ENCODE assay signal across 15 cellular contexts in the genomic region with DNA sequence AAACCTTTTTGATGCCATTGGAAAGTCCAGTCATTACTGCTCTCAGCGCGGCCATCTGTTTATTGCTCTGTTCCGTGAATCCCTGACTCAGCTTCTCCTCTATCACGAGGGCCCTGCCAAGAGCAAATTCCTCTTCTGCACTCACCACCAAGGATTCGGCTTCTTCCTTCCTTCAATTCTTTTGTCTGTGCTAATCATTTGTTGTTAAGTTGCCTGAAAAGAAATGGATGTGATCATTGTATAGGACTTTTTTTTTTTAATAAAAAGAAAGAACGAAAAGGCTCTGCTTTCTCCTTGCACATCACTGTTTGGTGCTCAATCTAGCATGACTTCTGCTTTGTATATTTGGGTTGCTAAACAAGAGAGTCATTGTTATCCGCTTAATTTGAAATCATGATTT.
DNase-seq lines count a peak whose midpoint lies in the region; ATAC-seq, FAIRE-seq and TF ChIP-seq lines count a peak whose summit lies in the region.
"Had no signal": no experiment of that assay in that cellular context is flagged by ENCODE, and none has a peak within 500 bp of the region (broad histone marks: within the 10 kb centered on the region; RNA-seq: fewer than 3 reads in every experiment).

No MANE protein-coding gene starts in this region.

- no peaks in the 10 kb centered on the region for H3K27me3 ChIP-seq in astrocyte (ENCODE audit: insufficient read depth, low read length)
- H3K27me3 ChIP-seq in heart right ventricle, result no peaks in the 10 kb centered on the region

- CTCF ChIA-PET in T-cell (lab: Charles Lee), result interaction anchor here in 1 of 2 donors (0.6 kb wide), 1 partner anchor 163 kb away, joined by 3 read pairs; no protein-coding TSS in a partner anchor

- DNase-seq in COLO829 (ENCODE audit: low spot score) (peak; percentile 30), astrocyte (ENCODE audit: low read depth) (peak; percentile 93), heart right ventricle (peak in 1 of 2 donors; percentile 32), retinal pigment epithelial cell (ENCODE audit: low read depth) (peak; percentile 24), T-cell (no peak), NCI-H146 treated with DMSO at 0.1 percent for 48 hours (lab: John Stamatoyannopoulos, UW; ENCODE audit: unreplicated experiment) (no peak)
- no peak for DNase-seq in activated effector memory CD4-positive, alpha-beta T cell treated with Interleukin-2 at 50 U/mL for 16 hours
- DNase-seq: activated CD4-positive, CD25-positive, alpha-beta regulatory T cell; activated gamma-delta T cell treated with Interleukin-2 at 50 U/mL for 16 hours; CD8-positive, alpha-beta memory T cell; naive thymus-derived CD4-positive, alpha-beta T cell; NCI-H1048; OCI-M1 had no signal

- 50 to 62% methylated on average over 7 of the region's 7 CpGs for WGBS in heart right ventricle, 2 donors

- peaks cover 6% of the 10 kb centered on the region for H3K9me3 ChIP-seq in astrocyte (ENCODE audit: insufficient read depth, low read depth, low read length)
- peaks cover 0 to 9% (median 0%) of the 10 kb centered on the region in 11 donors for H3K9me3 ChIP-seq in heart right ventricle

- H3K9ac ChIP-seq in astrocyte (ENCODE audit: low read length), result no peak overlapping the region

- POLR2A ChIA-PET in T-cell (lab: Charles Lee), result no interaction called here

- TF ChIP-seq CTCF in astrocyte (IDR thresholded peaks at IDR 0.05; ENCODE audit: insufficient read depth, low read depth, low read length) (no peak), heart right ventricle (IDR thresholded peaks at IDR 0.05) (no peak), retinal pigment epithelial cell (conservative IDR thresholded peaks at IDR 0.05; ENCODE audit: low read depth, low read length) (no peak)

- no peaks in the 10 kb centered on the region for H3K79me2 ChIP-seq in astrocyte (ENCODE audit: insufficient read depth, low read length)

- ATAC-seq in heart right ventricle (peak in 6 of 8 donors; percentile 57 to 83 (median 74)), GM19035 (IDR thresholded peaks at IDR 0.05; ENCODE audit: unreplicated experiment) (no peak), T-cell (replicated peaks in 1 of 4) (no peak)
- ATAC-seq: naive thymus-derived CD4-positive, alpha-beta T cell had no signal

- H2AFZ ChIP-seq in astrocyte (ENCODE audit: low read depth, low read length), result no peak overlapping the region

- no peaks in the 10 kb centered on the region for H4K20me1 ChIP-seq in astrocyte (ENCODE audit: insufficient read depth, low read length)

- H3K27ac ChIP-seq in astrocyte (ENCODE audit: low read depth, low read length) (no peak overlapping the region), heart right ventricle (peak overlapping the region in 2 of 10 donors; percentile 38 to 75)
- H3K27ac ChIP-seq: epithelial cell of prostate had no signal

- H3K9me3 Mint-ChIP-seq in astrocyte (ENCODE audit: unreplicated experiment), result peaks cover 2% of the 10 kb centered on the region
- peaks cover 0 to 6% (median 0%) of the 10 kb centered on the region in 3 donors for H3K9me3 Mint-ChIP-seq in T-cell
- H3K9me3 Mint-ChIP-seq: CD8-positive, alpha-beta memory T cell had no signal

- H3K4me3 Mint-ChIP-seq in astrocyte (ENCODE audit: unreplicated experiment) (no peak overlapping the region), T-cell (no peak overlapping the region)
- H3K4me3 Mint-ChIP-seq: CD8-positive, alpha-beta memory T cell; naive thymus-derived CD4-positive, alpha-beta T cell had no signal

- H3K4me2 ChIP-seq in astrocyte (ENCODE audit: low read length), result peak overlapping the region; percentile 7

- H3K4me1 ChIP-seq in astrocyte (ENCODE audit: insufficient read depth, low read length) (peaks cover 12% of the 10 kb centered on the region), heart right ventricle (peaks cover 3 to 35% (median 15%) of the 10 kb centered on the region in 9 donors)

- H3K36me3 ChIP-seq in astrocyte (ENCODE audit: insufficient read depth, low read length), result no peaks in the 10 kb centered on the region
- H3K36me3 ChIP-seq in heart right ventricle, result no peaks in the 10 kb centered on the region

- no peak overlapping the region for H3K4me3 ChIP-seq in astrocyte (ENCODE audit: insufficient read depth, low read depth, low read length)
- no peak overlapping the region for H3K4me3 ChIP-seq in heart right ventricle
- no peak overlapping the region for H3K4me3 ChIP-seq in retinal pigment epithelial cell (ENCODE audit: low read length)

- H3K36me3 Mint-ChIP-seq in astrocyte (ENCODE audit: low read depth, unreplicated experiment) (no peaks in the 10 kb centered on the region), T-cell (no peaks in the 10 kb centered on the region)

- H3K27ac Mint-ChIP-seq in astrocyte (ENCODE audit: unreplicated experiment) (no peak overlapping the region), T-cell (no peak overlapping the region)
- H3K27ac Mint-ChIP-seq: CD8-positive, alpha-beta memory T cell; naive thymus-derived CD4-positive, alpha-beta T cell had no signal

- intact Hi-C loops in heart right ventricle (cut with DNase I), result no loop called here

- H3K4me1 Mint-ChIP-seq in astrocyte (ENCODE audit: low read depth, unreplicated experiment) (peaks cover 4% of the 10 kb centered on the region), T-cell (no peaks in the 10 kb centered on the region)
- H3K4me1 Mint-ChIP-seq: CD8-positive, alpha-beta memory T cell; naive thymus-derived CD4-positive, alpha-beta T cell had no signal

- FAIRE-seq in astrocyte (lab: Jason Lieb, UNC), result peak; percentile 70

- H3K27me3 Mint-ChIP-seq in astrocyte (ENCODE audit: low read depth, unreplicated experiment), result no peaks in the 10 kb centered on the region
- H3K27me3 Mint-ChIP-seq in T-cell, result peaks cover 2 to 6% of the 10 kb centered on the region in 2 donors

Comparison
In these comparisons a context has a peak if more than half of its experiments do, and no peak if none do; other contexts are left out.
1. DNase-seq: peak in COLO829 (single experiment), astrocyte (single experiment) and retinal pigment epithelial cell (single experiment); none in T-cell (0 of 34), NCI-H146 treated with DMSO at 0.1 percent for 48 hours (single experiment) and activated effector memory CD4-positive, alpha-beta T cell treated with Interleukin-2 at 50 U/mL for 16 hours (single experiment).
2. ATAC-seq: peak in heart right ventricle (6 of 8); none in GM19035 (single experiment) and T-cell (0 of 4).